Comparison of ENCODE assay signal across 1 cellular context in the genomic region with DNA sequence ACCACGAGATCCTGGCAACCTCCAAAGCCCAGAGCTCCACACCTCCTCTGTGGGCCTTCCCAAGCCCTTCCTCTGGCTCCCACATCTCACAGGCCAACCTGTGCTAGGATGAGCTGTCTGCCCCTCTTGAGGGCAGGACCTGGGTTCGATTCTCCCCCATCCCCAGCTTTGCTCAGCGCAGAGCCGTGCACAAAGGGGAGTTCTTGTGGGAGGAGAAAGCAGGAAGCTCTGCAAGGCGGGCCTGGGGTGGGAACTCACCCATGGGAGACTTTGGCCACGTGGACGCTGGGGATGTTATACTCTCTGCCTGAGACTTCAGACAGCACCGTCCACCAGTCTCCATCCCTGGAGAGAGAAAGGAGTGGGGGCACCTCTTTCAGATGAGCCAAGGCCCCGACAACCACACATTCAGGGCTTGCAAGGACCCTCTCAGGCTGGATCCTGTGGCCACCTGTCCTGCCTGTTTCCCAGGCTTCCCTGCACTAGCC.
TF ChIP-seq lines count a peak whose summit lies in the region.

No MANE protein-coding gene starts in this region.

TF ChIP-seq in GM23338, 12 proteins besides CTCF, POLR2A, EP300 and RAD21:
- TF ChIP-seq ZNF114 (CRISPR knock-in tag; IDR thresholded peaks at IDR 0.05) (no peak), NANOG (IDR thresholded peaks at IDR 0.05; ENCODE audit: borderline replicate concordance) (no peak), EZH2phosphoT487 (IDR thresholded peaks at IDR 0.05; ENCODE audit: unreplicated experiment) (no peak), STAT1 (IDR thresholded peaks at IDR 0.05; ENCODE audit: unreplicated experiment) (no peak), POLR2AphosphoS5 (IDR thresholded peaks at IDR 0.05; ENCODE audit: low read depth) (no peak)
- TF ChIP-seq, protein P1, sequence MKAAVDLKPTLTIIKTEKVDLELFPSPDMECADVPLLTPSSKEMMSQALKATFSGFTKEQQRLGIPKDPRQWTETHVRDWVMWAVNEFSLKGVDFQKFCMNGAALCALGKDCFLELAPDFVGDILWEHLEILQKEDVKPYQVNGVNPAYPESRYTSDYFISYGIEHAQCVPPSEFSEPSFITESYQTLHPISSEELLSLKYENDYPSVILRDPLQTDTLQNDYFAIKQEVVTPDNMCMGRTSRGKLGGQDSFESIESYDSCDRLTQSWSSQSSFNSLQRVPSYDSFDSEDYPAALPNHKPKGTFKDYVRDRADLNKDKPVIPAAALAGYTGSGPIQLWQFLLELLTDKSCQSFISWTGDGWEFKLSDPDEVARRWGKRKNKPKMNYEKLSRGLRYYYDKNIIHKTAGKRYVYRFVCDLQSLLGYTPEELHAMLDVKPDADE (IDR thresholded peaks at IDR 0.05): no peak
